Comparison of ENCODE assay signal across 30 cellular contexts in the genomic region with DNA sequence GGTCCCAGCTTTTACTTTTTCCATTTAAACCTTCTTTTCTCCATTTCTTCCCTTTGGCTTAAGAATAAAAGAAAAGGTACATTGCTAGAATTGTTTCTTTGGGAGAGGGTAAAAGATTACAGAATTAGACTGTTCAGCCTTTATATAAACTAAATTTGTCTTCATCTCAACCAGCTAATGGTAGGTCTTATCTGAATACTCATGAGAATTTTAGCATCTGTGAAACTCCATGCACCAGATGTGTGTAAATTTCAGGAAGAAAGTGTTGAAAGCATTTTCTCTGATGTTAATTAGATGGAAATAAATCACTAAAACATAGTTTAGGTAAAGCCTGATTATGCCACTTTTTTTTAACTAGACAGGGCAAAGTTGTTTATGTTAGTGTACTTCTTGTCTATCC. TPM values are rescaled to one million over a fixed set of nuclear protein-coding genes. Genes with fewer than 3 reads are reported as not detected.
DNase-seq lines count a peak whose midpoint lies in the region; ATAC-seq, FAIRE-seq and TF ChIP-seq lines count a peak whose summit lies in the region.
"Had no signal": no experiment of that assay in that cellular context is flagged by ENCODE, and none has a peak within 500 bp of the region (broad histone marks: within the 10 kb centered on the region; RNA-seq: fewer than 3 reads in every experiment).

No MANE protein-coding gene starts in this region.

- H3K27ac ChIP-seq in SK-N-SH (ENCODE audit: low read depth in 2 of 2, low read length in 1 of 2) (peak overlapping the region; percentile 1 to 11; a peak in 2 of 4 replicates), Panc1 (ENCODE audit: low read length) (no peak overlapping the region), left lung (no peak overlapping the region)
- H3K27ac ChIP-seq: BLaER1 treated with 17β-estradiol and CSF1 and Interleukin-3, amounts not matched to agents 10 nM and 100 nM had no signal

- no peak for ATAC-seq in SK-N-SH treated with all-trans-retinoic acid at 6 μM for 48 hours
- ATAC-seq in Panc1 = no peak
- no peak for ATAC-seq in Right ventricle myocardium inferior
- no peak for ATAC-seq in left lung
- ATAC-seq: HCT116, PC-3 had no signal

- no peaks in the 10 kb centered on the region for H3K9me3 Mint-ChIP-seq in progenitor cell of endocrine pancreas (ENCODE audit: low read depth)
- H3K9me3 Mint-ChIP-seq: CD4-positive, alpha-beta memory T cell had no signal

- H3K4me3 ChIP-seq in SK-N-SH (ENCODE audit: low read depth in 2 of 2, low read length in 1 of 2) = no peak overlapping the region
- no peak overlapping the region for H3K4me3 ChIP-seq in Panc1 (ENCODE audit: low read depth in 2 of 2, low read length in 2 of 2)
- no peak overlapping the region for H3K4me3 ChIP-seq in left lung
- H3K4me3 ChIP-seq: BLaER1 treated with 17β-estradiol and CSF1 and Interleukin-3, amounts not matched to agents 10 nM and 100 nM; MG63 had no signal

- H3K27ac Mint-ChIP-seq in progenitor cell of endocrine pancreas = peak overlapping the region; percentile 87

- CTCF ChIA-PET in SK-N-SH (lab: Yijun Ruan, JAX) = interaction anchor here (1.5 to 2.1 kb wide), 2 partner anchors 8 to 305 kb away, joined by 5 to 8 read pairs; no protein-coding TSS in a partner anchor
- CTCF ChIA-PET in Panc1 (lab: Charles Lee) = no interaction called here

- no peaks in the 10 kb centered on the region for H4K20me1 ChIP-seq in SK-N-SH (ENCODE audit: insufficient read depth)

- peaks cover 4% of the 10 kb centered on the region for H3K36me3 Mint-ChIP-seq in progenitor cell of endocrine pancreas (ENCODE audit: insufficient read depth)

- no peak for TF ChIP-seq EP300 in SK-N-SH (IDR thresholded peaks at IDR 0.05; ENCODE audit: borderline replicate concordance in 1 of 2, low read depth in 1 of 2, low read length in 1 of 2)

- TSS peak; percentile 5 for BruUV-seq in Panc1 (replicated peaks; lab: Mats Ljungman, UMichigan)

- H3K27me3 ChIP-seq in SK-N-SH (ENCODE audit: insufficient read depth) = no peaks in the 10 kb centered on the region
- H3K27me3 ChIP-seq in Panc1 (ENCODE audit: control insufficient read depth, insufficient read depth, low read length) = no peaks in the 10 kb centered on the region
- H3K27me3 ChIP-seq in left lung = no peaks in the 10 kb centered on the region
- H3K27me3 ChIP-seq: BLaER1 treated with 17β-estradiol and CSF1 and Interleukin-3, amounts not matched to agents 10 nM and 100 nM; MG63 had no signal

- no peak overlapping the region for H3K4me2 ChIP-seq in SK-N-SH
- H3K4me2 ChIP-seq: BLaER1 treated with 17β-estradiol and CSF1 and Interleukin-3, amounts not matched to agents 10 nM and 100 nM had no signal

- H3K36me3 ChIP-seq in SK-N-SH (replicated peaks in 1 of 2; ENCODE audit: control insufficient read depth in 1 of 2, insufficient read depth in 2 of 2, low read length in 1 of 2) (peaks cover 72 to 75% of the 10 kb centered on the region in 2 experiments), Panc1 (ENCODE audit: control insufficient read depth, insufficient read depth, low read length) (peaks cover 45% of the 10 kb centered on the region), left lung (peaks cover 0 to 30% of the 10 kb centered on the region in 2 donors)

- POLR2A ChIA-PET in SK-N-SH (lab: Yijun Ruan, JAX) = no interaction called here
- POLR2A ChIA-PET in Panc1 (lab: Charles Lee) = no interaction called here

- peaks cover 24% of the 10 kb centered on the region for H3K79me2 ChIP-seq in SK-N-SH (ENCODE audit: insufficient read depth)

- H2AFZ ChIP-seq in SK-N-SH (ENCODE audit: low read depth) = no peak overlapping the region

- TF ChIP-seq CTCF in SK-N-SH (IDR thresholded peaks at IDR 0.05) (no peak), Panc1 (IDR thresholded peaks at IDR 0.05) (no peak), progenitor cell of endocrine pancreas (IDR thresholded peaks at IDR 0.05; ENCODE audit: unreplicated experiment) (no peak), left lung (IDR thresholded peaks at IDR 0.05) (no peak)

- H3K4me1 ChIP-seq in SK-N-SH (ENCODE audit: control insufficient read depth in 1 of 2, insufficient read depth in 2 of 2, low read depth in 1 of 2, low read length in 1 of 2) = peaks cover 0 to 5% of the 10 kb centered on the region in 2 experiments; a peak in 2 of 4 replicates
- H3K4me1 ChIP-seq in Panc1 (ENCODE audit: control insufficient read depth, insufficient read depth, low read length) = no peaks in the 10 kb centered on the region; the same call in 1 of the 2 replicates
- no peaks in the 10 kb centered on the region for H3K4me1 ChIP-seq in left lung
- H3K4me1 ChIP-seq: BLaER1 treated with 17β-estradiol and CSF1 and Interleukin-3, amounts not matched to agents 10 nM and 100 nM had no signal

- no peaks in the 10 kb centered on the region for H3K9me2 ChIP-seq in SK-N-SH

- H3K9me3 ChIP-seq in SK-N-SH (no peaks in the 10 kb centered on the region), Panc1 (ENCODE audit: control insufficient read depth, insufficient read depth, low read depth, low read length) (no peaks in the 10 kb centered on the region), left lung (no peaks in the 10 kb centered on the region)
- H3K9me3 ChIP-seq: BLaER1 treated with 17β-estradiol and CSF1 and Interleukin-3, amounts not matched to agents 10 nM and 100 nM; MG63 had no signal

- H3K4me3 Mint-ChIP-seq in progenitor cell of endocrine pancreas (ENCODE audit: low read depth) = no peak overlapping the region
- H3K4me3 Mint-ChIP-seq: CD4-positive, alpha-beta memory T cell had no signal

- TF ChIP-seq RAD21 in SK-N-SH (IDR thresholded peaks at IDR 0.05; ENCODE audit: low read length) = no peak

- H3K27me3 Mint-ChIP-seq in progenitor cell of endocrine pancreas = no peaks in the 10 kb centered on the region
- H3K27me3 Mint-ChIP-seq: CD4-positive, alpha-beta memory T cell had no signal

- in situ Hi-C loops in Panc1 (cut with HindIII; ENCODE audit: low pct_unique_long_range_greater_than_20kb, low sequenced_read_pairs) = no loop called here

- H3F3A ChIP-seq in SK-N-SH (replicated peaks; ENCODE audit: insufficient read depth) = peaks cover 16% of the 10 kb centered on the region

- peaks cover 11% of the 10 kb centered on the region for H3K4me1 Mint-ChIP-seq in progenitor cell of endocrine pancreas (ENCODE audit: low read depth)

- intact Hi-C loops in Panc1 (cut with micrococcal nuclease; ENCODE audit: unreplicated experiment) (no loop called here), Right ventricle myocardium inferior (cut with DNase I) (no loop called here), left lung (cut with DNase I) (loop anchor here in 1 of 2 donors (10.0 kb wide), 1 partner anchor 53 kb away; the partner anchor contains the start of gene NOB1)

- DNase-seq in SK-N-SH = no peak
- no peak for DNase-seq in GM19239 (ENCODE audit: insufficient read length, low spot score)
- DNase-seq in Panc1 (ENCODE audit: low read depth, low spot score) = no peak
- no peak for DNase-seq in progenitor cell of endocrine pancreas (ENCODE audit: low spot score, unreplicated experiment)
- DNase-seq in putamen (ENCODE audit: low spot score) = no peak
- DNase-seq in Right ventricle myocardium inferior (ENCODE audit: missing footprints) = no peak
- DNase-seq in left lung = no peak
- DNase-seq: 8988T; CD4-positive, alpha-beta memory T cell; COR-L47; DMS79; EL; GDM1; KBM-7; MG63; NCI-H1105 treated with DMSO at 0.1 percent for 48 hours; NCI-H146; NCI-H1930; NCI-H2107; NCI-H446; NCI-H524 treated with DMSO at 0.1 percent for 48 hours; NCI-H774; PC-3; RPMI8226; SHP77 had no signal

- FAIRE-seq in GM19239 (lab: Jason Lieb, UNC) = peak; percentile 65
- FAIRE-seq: GM12891, H1 had no signal

- H3K9ac ChIP-seq in SK-N-SH = no peak overlapping the region
- H3K9ac ChIP-seq: BLaER1 treated with 17β-estradiol and CSF1 and Interleukin-3, amounts not matched to agents 10 nM and 100 nM had no signal

TF ChIP-seq in SK-N-SH, 30 proteins besides CTCF, POLR2A, EP300 and RAD21 (continues in another document):
- no peak for TF ChIP-seq RFX5 (IDR thresholded peaks at IDR 0.05; ENCODE audit: low read length)
- no peak for TF ChIP-seq NRF1 (IDR thresholded peaks at IDR 0.05; ENCODE audit: low read depth, low read length)
- TF ChIP-seq NFIC (IDR thresholded peaks at IDR 0.05; ENCODE audit: borderline replicate concordance) = no peak
- TF ChIP-seq USF1 (IDR thresholded peaks at IDR 0.05; ENCODE audit: borderline replicate concordance, low read depth) = no peak
- TF ChIP-seq FOXJ3 (CRISPR knock-in tag; IDR thresholded peaks at IDR 0.05) = no peak

TF ChIP-seq in SK-N-SH treated with all-trans-retinoic acid at 6 μM for 48 hours, 23 proteins besides CTCF, POLR2A, EP300 and RAD21 (continues in another document):
- TF ChIP-seq CSRNP3 (CRISPR knock-in tag; IDR thresholded peaks at IDR 0.05) = no peak
- TF ChIP-seq ZNF8 (CRISPR knock-in tag; IDR thresholded peaks at IDR 0.05) = no peak
- no peak for TF ChIP-seq RARB (CRISPR knock-in tag; IDR thresholded peaks at IDR 0.05)

RNA-seq across cellular contexts. Expression of gene NQO1, which starts 24.9 kb away (rescaled TPM):
- 152 and 162 TPM in 2 replicates for polyA plus RNA-seq in SK-N-SH (2012; rRNA removed)
- 124 and 156 TPM in 2 replicates for polyA plus RNA-seq in SK-N-SH (2012; cell fraction: cytosol; rRNA removed)
- 65.3 and 89.9 TPM in 2 replicates for polyA plus RNA-seq in SK-N-SH (2012; cell fraction: nucleus; rRNA removed)
- 147 TPM for total RNA-seq in Panc1 (2021; ENCODE audit: unreplicated experiment)
- polyA plus RNA-seq in Panc1 (2012; ENCODE audit: insufficient read length) = 203 TPM
- 175 and 183 TPM in 2 replicates for total RNA-seq in progenitor cell of endocrine pancreas
- 48.0 TPM for total RNA-seq in Right ventricle myocardium inferior
- 10 to 100 TPM; 50.5 to 78.4 TPM for total RNA-seq in left lung

RNA-seq across cellular contexts. Expression of gene NOB1, which starts 53.3 kb away (rescaled TPM):
- polyA plus RNA-seq in SK-N-SH (2012; rRNA removed) = 79.5 and 86.3 TPM in 2 replicates
- 64.8 and 74.8 TPM in 2 replicates for polyA plus RNA-seq in SK-N-SH (2012; cell fraction: cytosol; rRNA removed)
- 48.5 and 55.5 TPM in 2 replicates for polyA plus RNA-seq in SK-N-SH (2012; cell fraction: nucleus; rRNA removed)
- total RNA-seq in Panc1 (2021; ENCODE audit: unreplicated experiment) = 48.3 TPM
- polyA plus RNA-seq in Panc1 (2012; ENCODE audit: insufficient read length) = 58.5 TPM
- 56.1 and 60.4 TPM in 2 replicates for total RNA-seq in progenitor cell of endocrine pancreas
- 15.9 TPM for total RNA-seq in Right ventricle myocardium inferior
- total RNA-seq in left lung = 10 to 100 TPM; 29.9 to 42.2 TPM

Comparison
In these comparisons a context has a peak if more than half of its experiments do, and no peak if none do; other contexts are left out.
1. H3K27ac ChIP-seq: peak in SK-N-SH (2 of 2); none in Panc1 (single experiment) and left lung (0 of 2).